1 cellular context compared by ENCODE assay signal in the genomic region with DNA sequence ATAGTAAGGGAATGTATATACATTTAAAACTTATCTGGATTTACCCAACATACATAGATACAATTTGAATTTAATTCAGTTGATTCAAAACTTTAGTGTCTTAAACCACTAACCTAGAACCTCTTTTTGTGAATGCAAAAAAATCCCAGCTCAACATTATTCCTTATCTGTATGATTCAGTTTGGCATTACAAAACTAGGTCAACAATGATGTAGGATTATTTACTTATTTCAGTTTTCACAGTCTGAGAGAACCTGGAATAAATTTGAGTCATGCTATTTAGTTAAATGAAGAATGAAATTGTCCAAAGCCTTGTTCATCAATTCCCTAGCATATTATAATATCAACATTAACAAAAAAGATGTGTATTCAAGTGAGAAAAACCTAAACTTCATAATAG.
TF ChIP-seq lines count a peak whose summit lies in the region.

No MANE protein-coding gene starts in this region.

TF ChIP-seq in HepG2, 621 proteins besides CTCF, POLR2A, EP300 and RAD21 (continued from another document):
- TF ChIP-seq, protein P1, sequence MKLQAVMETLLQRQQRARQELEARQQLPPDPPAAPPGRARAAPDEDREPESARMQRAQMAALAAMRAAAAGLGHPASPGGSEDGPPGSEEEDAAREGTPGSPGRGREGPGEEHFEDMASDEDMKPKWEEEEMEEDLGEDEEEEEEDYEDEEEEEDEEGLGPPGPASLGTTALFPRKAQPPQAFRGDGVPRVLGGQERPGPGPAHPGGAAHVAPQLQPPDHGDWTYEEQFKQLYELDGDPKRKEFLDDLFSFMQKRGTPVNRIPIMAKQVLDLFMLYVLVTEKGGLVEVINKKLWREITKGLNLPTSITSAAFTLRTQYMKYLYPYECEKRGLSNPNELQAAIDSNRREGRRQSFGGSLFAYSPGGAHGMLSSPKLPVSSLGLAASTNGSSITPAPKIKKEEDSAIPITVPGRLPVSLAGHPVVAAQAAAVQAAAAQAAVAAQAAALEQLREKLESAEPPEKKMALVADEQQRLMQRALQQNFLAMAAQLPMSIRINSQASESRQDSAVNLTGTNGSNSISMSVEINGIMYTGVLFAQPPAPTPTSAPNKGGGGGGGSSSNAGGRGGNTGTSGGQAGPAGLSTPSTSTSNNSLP (IDR thresholded peaks at IDR 0.05; ENCODE audit: low read depth, low read length) = 0 out of 2 replicates have a peak, but pooled peaks have one; percentile 16
- TF ChIP-seq, protein P2, sequence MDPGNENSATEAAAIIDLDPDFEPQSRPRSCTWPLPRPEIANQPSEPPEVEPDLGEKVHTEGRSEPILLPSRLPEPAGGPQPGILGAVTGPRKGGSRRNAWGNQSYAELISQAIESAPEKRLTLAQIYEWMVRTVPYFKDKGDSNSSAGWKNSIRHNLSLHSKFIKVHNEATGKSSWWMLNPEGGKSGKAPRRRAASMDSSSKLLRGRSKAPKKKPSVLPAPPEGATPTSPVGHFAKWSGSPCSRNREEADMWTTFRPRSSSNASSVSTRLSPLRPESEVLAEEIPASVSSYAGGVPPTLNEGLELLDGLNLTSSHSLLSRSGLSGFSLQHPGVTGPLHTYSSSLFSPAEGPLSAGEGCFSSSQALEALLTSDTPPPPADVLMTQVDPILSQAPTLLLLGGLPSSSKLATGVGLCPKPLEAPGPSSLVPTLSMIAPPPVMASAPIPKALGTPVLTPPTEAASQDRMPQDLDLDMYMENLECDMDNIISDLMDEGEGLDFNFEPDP (CRISPR knock-in tag; conservative IDR thresholded peaks at IDR 0.05) = no peak
- TF ChIP-seq PCBP1 (IDR thresholded peaks at IDR 0.05; ENCODE audit: borderline replicate concordance, low read depth, low read length) (no peak), FOXA3 (CRISPR knock-in tag; IDR thresholded peaks at IDR 0.05) (peak; percentile 41; the same call in 1 of the 2 replicates), ZNF207 (IDR thresholded peaks at IDR 0.05; ENCODE audit: borderline replicate concordance) (no peak)
- TF ChIP-seq, protein P3, sequence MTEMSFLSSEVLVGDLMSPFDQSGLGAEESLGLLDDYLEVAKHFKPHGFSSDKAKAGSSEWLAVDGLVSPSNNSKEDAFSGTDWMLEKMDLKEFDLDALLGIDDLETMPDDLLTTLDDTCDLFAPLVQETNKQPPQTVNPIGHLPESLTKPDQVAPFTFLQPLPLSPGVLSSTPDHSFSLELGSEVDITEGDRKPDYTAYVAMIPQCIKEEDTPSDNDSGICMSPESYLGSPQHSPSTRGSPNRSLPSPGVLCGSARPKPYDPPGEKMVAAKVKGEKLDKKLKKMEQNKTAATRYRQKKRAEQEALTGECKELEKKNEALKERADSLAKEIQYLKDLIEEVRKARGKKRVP (CRISPR knock-in tag; IDR thresholded peaks at IDR 0.05) = peak in 1 of 2 experiments; percentile 57; a peak in 1 of 4 replicates
- TF ChIP-seq, protein P4, sequence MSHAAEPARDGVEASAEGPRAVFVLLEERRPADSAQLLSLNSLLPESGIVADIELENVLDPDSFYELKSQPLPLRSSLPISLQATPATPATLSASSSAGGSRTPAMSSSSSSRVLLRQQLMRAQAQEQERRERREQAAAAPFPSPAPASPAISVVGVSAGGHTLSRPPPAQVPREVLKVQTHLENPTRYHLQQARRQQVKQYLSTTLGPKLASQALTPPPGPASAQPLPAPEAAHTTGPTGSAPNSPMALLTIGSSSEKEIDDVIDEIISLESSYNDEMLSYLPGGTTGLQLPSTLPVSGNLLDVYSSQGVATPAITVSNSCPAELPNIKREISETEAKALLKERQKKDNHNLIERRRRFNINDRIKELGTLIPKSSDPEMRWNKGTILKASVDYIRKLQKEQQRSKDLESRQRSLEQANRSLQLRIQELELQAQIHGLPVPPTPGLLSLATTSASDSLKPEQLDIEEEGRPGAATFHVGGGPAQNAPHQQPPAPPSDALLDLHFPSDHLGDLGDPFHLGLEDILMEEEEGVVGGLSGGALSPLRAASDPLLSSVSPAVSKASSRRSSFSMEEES (CRISPR knock-in tag; IDR thresholded peaks at IDR 0.05) = no peak
TF ChIP-seq in HepG2: peak in this region for 3.
